Comparison of ENCODE assay signal across 21 cellular contexts in the genomic region with DNA sequence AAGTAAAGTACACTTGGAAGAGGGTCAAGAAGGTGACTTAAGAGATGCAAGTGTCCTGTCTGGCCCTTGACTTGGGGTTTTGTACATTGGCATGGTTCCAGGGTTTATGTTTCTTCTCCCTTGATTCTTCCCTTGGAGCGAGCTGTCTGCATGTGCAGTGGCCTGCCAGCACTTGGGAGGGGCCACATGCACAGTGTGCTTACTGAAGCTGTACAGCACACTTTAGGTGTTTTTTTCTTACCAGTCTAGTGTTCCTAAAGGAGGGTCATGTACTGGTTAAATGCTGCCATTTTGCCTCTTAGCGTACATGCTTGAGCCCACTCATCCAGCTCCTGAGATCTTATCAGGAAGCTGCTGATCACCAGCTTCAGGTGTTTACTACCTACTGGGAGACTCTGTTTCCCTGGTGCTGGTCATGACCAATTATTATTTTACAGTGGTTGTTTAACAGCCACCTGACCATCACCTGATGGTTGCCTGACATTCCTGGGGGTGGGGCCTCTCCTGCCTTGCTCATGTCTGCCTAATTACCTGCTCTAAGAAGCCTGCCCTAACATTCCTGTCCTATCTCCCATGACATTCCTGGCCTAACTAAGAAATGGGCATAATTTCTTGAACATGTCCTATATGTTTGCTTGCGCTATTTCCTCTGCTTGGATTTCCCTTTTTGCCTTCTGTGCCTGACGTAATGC.
"Had no signal": no experiment of that assay in that cellular context is flagged by ENCODE, and none has a peak within 500 bp of the region (broad histone marks: within the 10 kb centered on the region; RNA-seq: fewer than 3 reads in every experiment).

No MANE protein-coding gene starts in this region.

- ATAC-seq: activated CD4-positive, CD25-positive, alpha-beta regulatory T cell treated with anti-CD3 and anti-CD28 coated beads, Interleukin-2, amount 50 U/mL, for 24 hours; activated naive CD8-positive, alpha-beta T cell treated with anti-CD3 and anti-CD28 coated beads, Interleukin-2, amount 50 U/mL, for 24 hours; activated T-cell treated with anti-CD3 and anti-CD28 coated beads, Interleukin-2, amount 50 U/mL, for 4 hours; esophagus mucosa; gastrocnemius medialis had no signal

- H3K36me3 Mint-ChIP-seq: activated naive CD4-positive, alpha-beta T cell treated with anti-CD3 and anti-CD28 coated beads, Interleukin-2, amount 10 ng/mL, durations not matched to agents 7 days and 5 days; brain; immature natural killer cell had no signal

- H3K4me1 ChIP-seq: gastrocnemius medialis, right atrium auricular region, tibial artery had no signal

- H3K27ac ChIP-seq: gastrocnemius medialis, right atrium auricular region, tibial artery had no signal

- H3K9me3 ChIP-seq: gastrocnemius medialis, right atrium auricular region, tibial artery had no signal

- H3K4me3 Mint-ChIP-seq: activated CD4-positive, alpha-beta T cell treated with anti-CD3 and anti-CD28 coated beads, Interleukin-2, amount 10 ng/mL, durations not matched to agents 7 days and 5 days; activated naive CD4-positive, alpha-beta T cell treated with anti-CD3 and anti-CD28 coated beads, Interleukin-2, amount 10 ng/mL, durations not matched to agents 7 days and 5 days; activated naive CD8-positive, alpha-beta T cell treated with anti-CD3 and anti-CD28 coated beads, Interleukin-2, amount 50 U/mL, for 24 hours; activated T-cell treated with anti-CD3 and anti-CD28 coated beads, Interleukin-2, amount 50 U/mL, for 4 hours; brain; immature natural killer cell had no signal

- H3K36me3 ChIP-seq: gastrocnemius medialis, right atrium auricular region, tibial artery had no signal

- H3K4me3 ChIP-seq: gastrocnemius medialis, right atrium auricular region, tibial artery had no signal

- H3K9me3 Mint-ChIP-seq: activated CD4-positive, alpha-beta T cell treated with anti-CD3 and anti-CD28 coated beads, Interleukin-2, amount 10 ng/mL, durations not matched to agents 7 days and 5 days; activated naive CD4-positive, alpha-beta T cell treated with anti-CD3 and anti-CD28 coated beads, Interleukin-2, amount 10 ng/mL, durations not matched to agents 7 days and 5 days; activated naive CD8-positive, alpha-beta T cell treated with anti-CD3 and anti-CD28 coated beads, Interleukin-2, amount 50 U/mL, for 24 hours; activated T-cell treated with anti-CD3 and anti-CD28 coated beads, Interleukin-2, amount 50 U/mL, for 4 hours; brain had no signal

- FAIRE-seq: colon had no signal

- H3K27ac Mint-ChIP-seq: activated CD4-positive, alpha-beta T cell treated with anti-CD3 and anti-CD28 coated beads, Interleukin-2, amount 10 ng/mL, durations not matched to agents 7 days and 5 days; activated naive CD4-positive, alpha-beta T cell treated with anti-CD3 and anti-CD28 coated beads, Interleukin-2, amount 10 ng/mL, durations not matched to agents 7 days and 5 days; activated naive CD8-positive, alpha-beta T cell treated with anti-CD3 and anti-CD28 coated beads, Interleukin-2, amount 50 U/mL, for 24 hours; brain; immature natural killer cell had no signal

- H3K27me3 ChIP-seq: gastrocnemius medialis, right atrium auricular region, tibial artery had no signal

- DNase-seq: activated CD4-positive, alpha-beta T cell treated with anti-CD3 and anti-CD28 coated beads, Interleukin-2, amount 10 ng/mL, durations not matched to agents 7 days and 5 days; activated CD8-positive, alpha-beta memory T cell treated with anti-CD3 and anti-CD28 coated beads, Interleukin-2, amount 50 U/mL, for 4 hours; activated naive CD4-positive, alpha-beta T cell treated with anti-CD3 and anti-CD28 coated beads, Interleukin-2, amount 10 ng/mL, durations not matched to agents 7 days and 5 days; activated naive CD8-positive, alpha-beta T cell treated with anti-CD3 and anti-CD28 coated beads, Interleukin-2, amount 50 U/mL, for 24 hours; activated T-cell treated with anti-CD3 and anti-CD28 coated beads, Interleukin-2, amount 50 U/mL, for 4 hours; anterior cingulate cortex; central memory CD4-positive, alpha-beta T cell; gastrocnemius medialis; head of caudate nucleus; immature natural killer cell; stimulated activated CD4-positive, alpha-beta T cell treated with anti-CD3 and anti-CD28 coated beads, Interleukin-12 subunit alpha, Interleukin-12 subunit beta, amount 100 ng/mL, for 4 hours; stimulated activated CD4-positive, alpha-beta T cell treated with anti-CD3 and anti-CD28 coated beads, Interleukin-1b, Interleukin-23, amount 100 ng/mL, for 48 hours; stimulated activated CD8-positive, alpha-beta memory T cell treated with anti-CD3 and anti-CD28 coated beads, Interleukin-4, amount 100 ng/mL, for 48 hours; stimulated activated naive CD4-positive, alpha-beta T cell; T-helper 1 cell; tibial artery had no signal

- H3K4me1 Mint-ChIP-seq: activated CD4-positive, alpha-beta T cell treated with anti-CD3 and anti-CD28 coated beads, Interleukin-2, amount 10 ng/mL, durations not matched to agents 7 days and 5 days; activated naive CD4-positive, alpha-beta T cell treated with anti-CD3 and anti-CD28 coated beads, Interleukin-2, amount 10 ng/mL, durations not matched to agents 7 days and 5 days; activated naive CD8-positive, alpha-beta T cell treated with anti-CD3 and anti-CD28 coated beads, Interleukin-2, amount 50 U/mL, for 24 hours; brain; immature natural killer cell had no signal
